ENCODE assay signal across 1 cellular context in the genomic region with DNA sequence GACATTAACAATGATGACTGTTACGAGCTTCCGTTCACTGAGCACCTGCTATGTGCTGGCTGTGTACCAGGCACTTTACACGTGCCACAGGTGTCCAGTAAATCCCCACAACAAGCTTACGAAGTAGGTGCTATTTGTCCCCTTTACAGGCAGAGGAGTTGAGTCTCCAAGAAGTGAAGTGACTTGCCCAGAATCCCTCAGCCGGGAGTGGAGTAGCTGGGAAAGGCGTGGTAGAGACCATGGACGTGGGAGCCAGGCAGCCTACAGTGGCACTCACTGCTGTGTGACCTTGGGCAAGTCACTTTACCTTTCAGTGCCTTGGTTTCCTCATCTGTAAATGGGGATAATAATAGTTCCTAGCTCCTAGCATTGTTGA.
TF ChIP-seq lines count a peak whose summit lies in the region.

No MANE protein-coding gene starts in this region.

TF ChIP-seq in HepG2, 621 proteins besides CTCF, POLR2A, EP300 and RAD21:
- TF ChIP-seq, protein P1, sequence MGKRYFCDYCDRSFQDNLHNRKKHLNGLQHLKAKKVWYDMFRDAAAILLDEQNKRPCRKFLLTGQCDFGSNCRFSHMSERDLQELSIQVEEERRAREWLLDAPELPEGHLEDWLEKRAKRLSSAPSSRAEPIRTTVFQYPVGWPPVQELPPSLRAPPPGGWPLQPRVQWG (CRISPR knock-in tag; IDR thresholded peaks at IDR 0.05; ENCODE audit: borderline replicate concordance, low read depth): no peak
- TF ChIP-seq HDAC2 (CRISPR knock-in tag; IDR thresholded peaks at IDR 0.05): no peak
- TF ChIP-seq THAP11 (CRISPR knock-in tag; IDR thresholded peaks at IDR 0.05): no peak
- no peak for TF ChIP-seq ZNF343 (CRISPR knock-in tag; IDR thresholded peaks at IDR 0.05)
- no peak for TF ChIP-seq ZNF780A (CRISPR knock-in tag; IDR thresholded peaks at IDR 0.05)
- no peak for TF ChIP-seq ZNF839 (CRISPR knock-in tag; IDR thresholded peaks at IDR 0.05; ENCODE audit: borderline replicate concordance)
- no peak for TF ChIP-seq ZIK1 (CRISPR knock-in tag; IDR thresholded peaks at IDR 0.05; ENCODE audit: borderline replicate concordance, low read depth)
- no peak for TF ChIP-seq ELF3 (CRISPR knock-in tag; IDR thresholded peaks at IDR 0.05)
- no peak for TF ChIP-seq ZNF24 (IDR thresholded peaks at IDR 0.05)
- TF ChIP-seq ZFP36L2 (CRISPR knock-in tag; IDR thresholded peaks at IDR 0.05): no peak
- no peak for TF ChIP-seq SOX6 (IDR thresholded peaks at IDR 0.05)
- no peak for TF ChIP-seq SOX6 (CRISPR knock-in tag; IDR thresholded peaks at IDR 0.05)
- TF ChIP-seq ZNF274 (CRISPR knock-in tag; IDR thresholded peaks at IDR 0.05): no peak
- TF ChIP-seq ZBTB3 (CRISPR knock-in tag; IDR thresholded peaks at IDR 0.05; ENCODE audit: borderline replicate concordance, low read depth): no peak
- TF ChIP-seq ZNF362 (CRISPR knock-in tag; IDR thresholded peaks at IDR 0.05; ENCODE audit: borderline replicate concordance): no peak
- TF ChIP-seq, protein P2, sequence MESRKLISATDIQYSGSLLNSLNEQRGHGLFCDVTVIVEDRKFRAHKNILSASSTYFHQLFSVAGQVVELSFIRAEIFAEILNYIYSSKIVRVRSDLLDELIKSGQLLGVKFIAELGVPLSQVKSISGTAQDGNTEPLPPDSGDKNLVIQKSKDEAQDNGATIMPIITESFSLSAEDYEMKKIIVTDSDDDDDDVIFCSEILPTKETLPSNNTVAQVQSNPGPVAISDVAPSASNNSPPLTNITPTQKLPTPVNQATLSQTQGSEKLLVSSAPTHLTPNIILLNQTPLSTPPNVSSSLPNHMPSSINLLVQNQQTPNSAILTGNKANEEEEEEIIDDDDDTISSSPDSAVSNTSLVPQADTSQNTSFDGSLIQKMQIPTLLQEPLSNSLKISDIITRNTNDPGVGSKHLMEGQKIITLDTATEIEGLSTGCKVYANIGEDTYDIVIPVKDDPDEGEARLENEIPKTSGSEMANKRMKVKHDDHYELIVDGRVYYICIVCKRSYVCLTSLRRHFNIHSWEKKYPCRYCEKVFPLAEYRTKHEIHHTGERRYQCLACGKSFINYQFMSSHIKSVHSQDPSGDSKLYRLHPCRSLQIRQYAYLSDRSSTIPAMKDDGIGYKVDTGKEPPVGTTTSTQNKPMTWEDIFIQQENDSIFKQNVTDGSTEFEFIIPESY (CRISPR knock-in tag; IDR thresholded peaks at IDR 0.05): no peak
- TF ChIP-seq ZNF614 (CRISPR knock-in tag; IDR thresholded peaks at IDR 0.05; ENCODE audit: borderline replicate concordance): no peak
- TF ChIP-seq, protein P3, sequence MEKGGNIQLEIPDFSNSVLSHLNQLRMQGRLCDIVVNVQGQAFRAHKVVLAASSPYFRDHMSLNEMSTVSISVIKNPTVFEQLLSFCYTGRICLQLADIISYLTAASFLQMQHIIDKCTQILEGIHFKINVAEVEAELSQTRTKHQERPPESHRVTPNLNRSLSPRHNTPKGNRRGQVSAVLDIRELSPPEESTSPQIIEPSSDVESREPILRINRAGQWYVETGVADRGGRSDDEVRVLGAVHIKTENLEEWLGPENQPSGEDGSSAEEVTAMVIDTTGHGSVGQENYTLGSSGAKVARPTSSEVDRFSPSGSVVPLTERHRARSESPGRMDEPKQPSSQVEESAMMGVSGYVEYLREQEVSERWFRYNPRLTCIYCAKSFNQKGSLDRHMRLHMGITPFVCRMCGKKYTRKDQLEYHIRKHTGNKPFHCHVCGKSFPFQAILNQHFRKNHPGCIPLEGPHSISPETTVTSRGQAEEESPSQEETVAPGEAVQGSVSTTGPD (CRISPR knock-in tag; IDR thresholded peaks at IDR 0.05): no peak
- TF ChIP-seq, protein P4, sequence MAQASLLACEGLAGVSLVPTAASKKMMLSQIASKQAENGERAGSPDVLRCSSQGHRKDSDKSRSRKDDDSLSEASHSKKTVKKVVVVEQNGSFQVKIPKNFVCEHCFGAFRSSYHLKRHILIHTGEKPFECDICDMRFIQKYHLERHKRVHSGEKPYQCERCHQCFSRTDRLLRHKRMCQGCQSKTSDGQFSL (CRISPR knock-in tag; IDR thresholded peaks at IDR 0.05): no peak
- peak; percentile 97 for TF ChIP-seq CHD4 (IDR thresholded peaks at IDR 0.05; ENCODE audit: borderline replicate concordance, low read length)
- no peak for TF ChIP-seq ZNF576 (CRISPR knock-in tag; IDR thresholded peaks at IDR 0.05)
- TF ChIP-seq NRL (CRISPR knock-in tag; IDR thresholded peaks at IDR 0.05; ENCODE audit: borderline replicate concordance): no peak
- peak; percentile 12 for TF ChIP-seq CBX1 (IDR thresholded peaks at IDR 0.05; ENCODE audit: low read depth)
- TF ChIP-seq, protein P5, sequence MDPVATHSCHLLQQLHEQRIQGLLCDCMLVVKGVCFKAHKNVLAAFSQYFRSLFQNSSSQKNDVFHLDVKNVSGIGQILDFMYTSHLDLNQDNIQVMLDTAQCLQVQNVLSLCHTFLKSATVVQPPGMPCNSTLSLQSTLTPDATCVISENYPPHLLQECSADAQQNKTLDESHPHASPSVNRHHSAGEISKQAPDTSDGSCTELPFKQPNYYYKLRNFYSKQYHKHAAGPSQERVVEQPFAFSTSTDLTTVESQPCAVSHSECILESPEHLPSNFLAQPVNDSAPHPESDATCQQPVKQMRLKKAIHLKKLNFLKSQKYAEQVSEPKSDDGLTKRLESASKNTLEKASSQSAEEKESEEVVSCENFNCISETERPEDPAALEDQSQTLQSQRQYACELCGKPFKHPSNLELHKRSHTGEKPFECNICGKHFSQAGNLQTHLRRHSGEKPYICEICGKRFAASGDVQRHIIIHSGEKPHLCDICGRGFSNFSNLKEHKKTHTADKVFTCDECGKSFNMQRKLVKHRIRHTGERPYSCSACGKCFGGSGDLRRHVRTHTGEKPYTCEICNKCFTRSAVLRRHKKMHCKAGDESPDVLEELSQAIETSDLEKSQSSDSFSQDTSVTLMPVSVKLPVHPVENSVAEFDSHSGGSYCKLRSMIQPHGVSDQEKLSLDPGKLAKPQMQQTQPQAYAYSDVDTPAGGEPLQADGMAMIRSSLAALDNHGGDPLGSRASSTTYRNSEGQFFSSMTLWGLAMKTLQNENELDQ (CRISPR knock-in tag; IDR thresholded peaks at IDR 0.05; ENCODE audit: borderline replicate concordance): no peak
- TF ChIP-seq SNAI1 (CRISPR knock-in tag; IDR thresholded peaks at IDR 0.05; ENCODE audit: borderline replicate concordance): 0 out of 2 replicates have a peak, but pooled peaks have one; percentile 9
- TF ChIP-seq ZNF816 (CRISPR knock-in tag; IDR thresholded peaks at IDR 0.05; ENCODE audit: borderline replicate concordance): 0 out of 2 replicates have a peak, but pooled peaks have one; percentile 1
- TF ChIP-seq ZNF281 (CRISPR knock-in tag; IDR thresholded peaks at IDR 0.05; ENCODE audit: borderline replicate concordance): no peak
- TF ChIP-seq ZNF232 (CRISPR knock-in tag; IDR thresholded peaks at IDR 0.05; ENCODE audit: borderline replicate concordance): no peak
- 0 out of 2 replicates have a peak, but pooled peaks have one; percentile 14 for TF ChIP-seq ZNF20 (CRISPR knock-in tag; IDR thresholded peaks at IDR 0.05)
- TF ChIP-seq, protein P6, sequence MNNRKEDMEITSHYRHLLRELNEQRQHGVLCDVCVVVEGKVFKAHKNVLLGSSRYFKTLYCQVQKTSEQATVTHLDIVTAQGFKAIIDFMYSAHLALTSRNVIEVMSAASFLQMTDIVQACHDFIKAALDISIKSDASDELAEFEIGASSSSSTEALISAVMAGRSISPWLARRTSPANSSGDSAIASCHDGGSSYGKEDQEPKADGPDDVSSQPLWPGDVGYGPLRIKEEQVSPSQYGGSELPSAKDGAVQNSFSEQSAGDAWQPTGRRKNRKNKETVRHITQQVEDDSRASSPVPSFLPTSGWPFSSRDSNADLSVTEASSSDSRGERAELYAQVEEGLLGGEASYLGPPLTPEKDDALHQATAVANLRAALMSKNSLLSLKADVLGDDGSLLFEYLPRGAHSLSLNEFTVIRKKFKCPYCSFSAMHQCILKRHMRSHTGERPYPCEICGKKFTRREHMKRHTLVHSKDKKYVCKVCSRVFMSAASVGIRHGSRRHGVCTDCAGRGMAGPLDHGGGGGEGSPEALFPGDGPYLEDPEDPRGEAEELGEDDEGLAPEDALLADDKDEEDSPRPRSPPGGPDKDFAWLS (CRISPR knock-in tag; IDR thresholded peaks at IDR 0.05; ENCODE audit: borderline replicate concordance): 0 out of 2 replicates have a peak, but pooled peaks have one; percentile 13
- TF ChIP-seq ZNF18 (CRISPR knock-in tag; IDR thresholded peaks at IDR 0.05; ENCODE audit: insufficient replicate concordance): no peak
